Comparison of ENCODE assay signal across 8 cellular contexts in the genomic region with DNA sequence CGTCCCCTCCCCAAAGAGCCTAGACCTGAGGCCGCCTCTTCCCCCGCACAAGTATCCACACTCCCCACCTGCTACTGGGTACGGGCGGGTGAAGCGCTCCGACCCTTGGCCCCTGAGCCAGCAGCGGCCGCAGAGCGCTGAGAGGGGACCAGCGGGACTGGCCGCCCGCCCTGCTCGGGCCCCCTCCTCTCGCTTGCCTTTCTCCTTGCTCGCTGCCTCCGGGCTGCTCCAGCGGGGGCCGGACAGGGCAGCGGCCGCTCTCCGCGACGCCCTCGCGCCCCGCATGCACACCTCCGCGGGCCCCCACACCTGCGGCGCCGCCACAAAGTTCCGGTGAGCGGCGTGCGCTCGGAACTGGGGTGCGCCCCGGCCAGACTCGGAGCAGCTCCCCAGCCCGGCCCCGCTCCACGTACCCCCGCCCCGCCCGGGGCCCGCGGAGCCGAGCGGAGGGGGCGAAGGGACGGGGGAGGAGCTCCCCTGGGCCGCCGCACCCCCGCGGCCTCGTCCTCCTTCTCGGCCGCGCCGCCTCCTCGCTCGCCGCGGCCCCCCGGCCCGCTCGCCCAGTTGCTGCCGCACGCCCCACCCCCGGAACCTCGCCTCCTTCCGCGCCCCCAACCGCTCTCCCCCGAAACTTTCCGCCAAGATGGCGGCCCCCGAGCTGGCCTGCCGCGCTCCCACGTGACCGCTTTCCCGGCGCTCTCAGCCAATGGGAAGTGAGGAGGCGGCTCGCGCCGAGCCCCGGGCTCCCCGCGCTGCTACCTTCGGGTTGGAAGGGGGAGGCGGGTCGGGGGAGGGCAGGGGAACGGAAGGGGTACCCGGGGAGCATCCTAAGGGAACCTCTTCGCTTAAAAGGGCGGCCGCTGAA. TPM values are rescaled to one million over a fixed set of nuclear protein-coding genes. Genes with fewer than 3 reads are reported as not detected.
DNase-seq lines count a peak whose midpoint lies in the region; ATAC-seq and TF ChIP-seq lines count a peak whose summit lies in the region.

No MANE protein-coding gene starts in this region.

- peaks cover 31% of the 10 kb centered on the region for H3K79me2 ChIP-seq in OCI-LY1 (ENCODE audit: insufficient read depth, low read length)

- peak overlapping the region; percentile 94 for H4K91ac ChIP-seq in IMR-90 (ENCODE audit: insufficient read depth, low read depth, low read length)

- peaks cover 3% of the 10 kb centered on the region for H3K36me3 Mint-ChIP-seq in activated T-cell treated with anti-CD3 and anti-CD28 coated beads, Interleukin-2, amount 50 U/mL, for 4 hours (ENCODE audit: insufficient read depth)

- TF ChIP-seq CTCF in IMR-90 (conservative IDR thresholded peaks at IDR 0.05; ENCODE audit: low read depth, low read length), result no peak
- no peak for TF ChIP-seq CTCF in OCI-LY1 (IDR thresholded peaks at IDR 0.05; ENCODE audit: low read length)

- H3K4me3 ChIP-seq in IMR-90 (ENCODE audit: insufficient read depth, low read depth, low read length) (peak overlapping the region; percentile 98), OCI-LY1 (ENCODE audit: low read depth, low read length, poor library complexity, severe bottlenecking) (peak overlapping the region; percentile 87), muscle layer of duodenum (ENCODE audit: low read depth in 1 of 2, low read length in 2 of 2) (peak overlapping the region; percentile 93 to 94)

- peak overlapping the region; percentile 91 for H3K14ac ChIP-seq in IMR-90 (replicated peaks; ENCODE audit: low read depth, low read length)

- H3F3A ChIP-seq in OCI-LY1 (ENCODE audit: insufficient read depth, low read length), result peaks cover 10% of the 10 kb centered on the region; the same call in 1 of the 2 replicates

- dilution Hi-C loops in IMR-90 (cut with HindIII; ENCODE audit: low sequenced_read_pairs, unreplicated experiment), result no loop called here

- no peak overlapping the region for H2BK20ac ChIP-seq in IMR-90 (ENCODE audit: low read depth, low read length)

- peak overlapping the region; percentile 89 to 91 for H4K8ac ChIP-seq in IMR-90 (ENCODE audit: low read depth in 2 of 2, low read length in 2 of 2)

- H4K5ac ChIP-seq in IMR-90 (ENCODE audit: low read depth, low read length), result peak overlapping the region; percentile 94

- peak overlapping the region; percentile 79; the same call in 1 of the 2 replicates for H2BK120ac ChIP-seq in IMR-90 (ENCODE audit: low read depth, low read length)

- H3K9me3 ChIP-seq in IMR-90 (ENCODE audit: control insufficient read depth, insufficient read depth, low read length) (no peaks in the 10 kb centered on the region), OCI-LY1 (ENCODE audit: low read length) (no peaks in the 10 kb centered on the region), muscle layer of duodenum (ENCODE audit: control insufficient read depth in 1 of 2, low read length in 2 of 2) (no peaks in the 10 kb centered on the region)

- peak; percentile 30 for TF ChIP-seq POLR2A in IMR-90 (IDR thresholded peaks at IDR 0.05; ENCODE audit: low read depth, low read length)

- no peaks in the 10 kb centered on the region for H3K9me3 Mint-ChIP-seq in activated T-cell treated with anti-CD3 and anti-CD28 coated beads, Interleukin-2, amount 50 U/mL, for 4 hours

- peaks cover 5% of the 10 kb centered on the region; the same call in 1 of the 2 replicates for H3K9me1 ChIP-seq in IMR-90 (ENCODE audit: insufficient read depth, low read length)

- 7% methylated on average over 3 of the region's 100 CpGs; no CpG with 5 or more reads in 1 of the 2 experiments for WGBS in IMR-90 (ENCODE audit: extremely low coverage in 2 of 2, insufficient read length in 1 of 2), 2 experiments

- peaks cover 29% of the 10 kb centered on the region for H3K4me1 Mint-ChIP-seq in activated T-cell treated with anti-CD3 and anti-CD28 coated beads, Interleukin-2, amount 50 U/mL, for 4 hours (ENCODE audit: low read depth)

- peak overlapping the region; percentile 89 for H2BK5ac ChIP-seq in IMR-90 (ENCODE audit: low read depth, low read length, poor library complexity, severe bottlenecking)

- intact Hi-C loops in IMR-90 (cut with micrococcal nuclease), result loop anchor here (2.0 to 5.0 kb wide), 2 partner anchors 170 to 213 kb away; no protein-coding TSS in a partner anchor

- peak overlapping the region; percentile 85 for H3K4ac ChIP-seq in IMR-90 (ENCODE audit: low read depth, low read length)

- DNase-seq in DMS 273 treated with DMSO at 0.1 percent for 48 hours (lab: John Stamatoyannopoulos, UW) (peak; percentile 73), IMR-90 (peak; percentile 82)
- DNase-seq in activated T-cell treated with anti-CD3 and anti-CD28 coated beads, Interleukin-2, amount 50 U/mL, for 4 hours, result peak; percentile 86
- DNase-seq in stimulated activated CD8-positive, alpha-beta memory T cell treated with anti-CD3 and anti-CD28 coated beads, Interleukin-7, amount 100 ng/mL, for 24 hours (ENCODE audit: low read depth), result peak; percentile 76

- ATAC-seq in GM21576 (IDR thresholded peaks at IDR 0.05; ENCODE audit: unreplicated experiment), result peak; percentile 66
- peak; percentile 87 for ATAC-seq in IMR-90 (ENCODE audit: low read depth)
- peak; percentile 88 to 90 for ATAC-seq in activated T-cell treated with anti-CD3 and anti-CD28 coated beads, Interleukin-2, amount 50 U/mL, for 4 hours
- ATAC-seq in esophagus mucosa, result peak; percentile 86

- H3K36me3 ChIP-seq in IMR-90 (ENCODE audit: control insufficient read depth, insufficient read depth, low read length), result peaks cover 4% of the 10 kb centered on the region
- peaks cover 35% of the 10 kb centered on the region for H3K36me3 ChIP-seq in OCI-LY1 (ENCODE audit: insufficient read depth, low read length)
- H3K36me3 ChIP-seq in muscle layer of duodenum (ENCODE audit: control insufficient read depth in 1 of 2, insufficient read depth in 2 of 2, low read length in 2 of 2), result peaks cover 0 to 4% of the 10 kb centered on the region in 2 donors

- H3K27me3 ChIP-seq in IMR-90 (ENCODE audit: control insufficient read depth, insufficient read depth, low read length) (no peaks in the 10 kb centered on the region), OCI-LY1 (ENCODE audit: insufficient read depth, low read length) (no peaks in the 10 kb centered on the region), muscle layer of duodenum (ENCODE audit: low read depth, low read length) (no peaks in the 10 kb centered on the region)

- CTCF ChIA-PET in IMR-90 (lab: Yijun Ruan, JAX), result interaction anchor here (0.5 kb wide), 1 partner anchor 548 kb away, joined by 3 read pairs; no protein-coding TSS in a partner anchor

- H2AK5ac ChIP-seq in IMR-90 (ENCODE audit: low read depth, low read length), result peak overlapping the region; percentile 24; the same call in 1 of the 2 replicates

- peak overlapping the region; percentile 97 for H3K4me3 Mint-ChIP-seq in activated T-cell treated with anti-CD3 and anti-CD28 coated beads, Interleukin-2, amount 50 U/mL, for 4 hours

- H3K9me2 ChIP-seq in OCI-LY1 (ENCODE audit: low read depth, low read length), result no peaks in the 10 kb centered on the region

- H2AFZ ChIP-seq in IMR-90 (replicated peaks; ENCODE audit: low read length, poor library complexity), result peak overlapping the region; percentile 99
- H2AFZ ChIP-seq in OCI-LY1 (ENCODE audit: low read length), result peak overlapping the region; percentile 66; the same call in 1 of the 2 replicates

- H3K9ac ChIP-seq in IMR-90 (ENCODE audit: low read depth, low read length) (peak overlapping the region; percentile 95), OCI-LY1 (ENCODE audit: low read length) (peak overlapping the region; percentile 80)

- H3K4me1 ChIP-seq in IMR-90 (ENCODE audit: control insufficient read depth, insufficient read depth, low read length) (peaks cover 9% of the 10 kb centered on the region), OCI-LY1 (ENCODE audit: insufficient read depth, low read length, severe bottlenecking) (peaks cover 51% of the 10 kb centered on the region), muscle layer of duodenum (ENCODE audit: control insufficient read depth in 1 of 2, insufficient read depth in 2 of 2, low read length in 2 of 2) (peaks cover 12 to 23% of the 10 kb centered on the region in 2 donors)

- H3K18ac ChIP-seq in IMR-90 (ENCODE audit: low read depth, low read length), result peak overlapping the region; percentile 78

- H3K79me1 ChIP-seq in IMR-90 (ENCODE audit: low read depth in 1 of 2, low read length in 2 of 2), result peaks cover 13 to 28% of the 10 kb centered on the region in 2 experiments

- H3K27me3 Mint-ChIP-seq in activated T-cell treated with anti-CD3 and anti-CD28 coated beads, Interleukin-2, amount 50 U/mL, for 4 hours (ENCODE audit: low read depth), result peaks cover 16% of the 10 kb centered on the region

- H3K27ac ChIP-seq in IMR-90 (ENCODE audit: insufficient read depth, low read length) (peak overlapping the region; percentile 68), OCI-LY1 (ENCODE audit: low read depth, low read length, poor library complexity, severe bottlenecking) (peak overlapping the region; percentile 71), muscle layer of duodenum (ENCODE audit: low read length) (peak overlapping the region; percentile 85)

- peak overlapping the region; percentile 79; the same call in 1 of the 3 replicates for H2BK15ac ChIP-seq in IMR-90 (ENCODE audit: low read depth, low read length)

- H4K20me1 ChIP-seq in IMR-90 (ENCODE audit: insufficient read depth, low read length), result peaks cover 9% of the 10 kb centered on the region; the same call in 1 of the 2 replicates
- H4K20me1 ChIP-seq in OCI-LY1 (ENCODE audit: insufficient read depth, low read length), result no peaks in the 10 kb centered on the region; the same call in 1 of the 2 replicates

- in situ Hi-C loops in IMR-90 (cut with MboI; ENCODE audit: low sequenced_read_pairs), result loop anchor here (5.0 kb wide), 1 partner anchor 100 kb away; no protein-coding TSS in a partner anchor

- H2AK9ac ChIP-seq in IMR-90 (replicated peaks; ENCODE audit: low read depth, low read length, poor library complexity), result peak overlapping the region; percentile 99

- TF ChIP-seq RAD21 in IMR-90 (IDR thresholded peaks at IDR 0.05; ENCODE audit: low read length), result no peak; the same call in 1 of the 2 replicates

- POLR2A ChIA-PET in IMR-90 (lab: Charles Lee; ENCODE audit: unreplicated experiment), result interaction anchor here (0.6 to 0.7 kb wide), 5 partner anchors 20 to 317 kb away, joined by 3 to 12 read pairs (median 5); no protein-coding TSS in a partner anchor

- H3K4me2 ChIP-seq in IMR-90 (ENCODE audit: low read depth, low read length) (peak overlapping the region; percentile 88), OCI-LY1 (ENCODE audit: low read length) (peak overlapping the region; percentile 85)

- BruUV-seq in IMR-90 (replicated peaks; lab: Mats Ljungman, UMichigan), result no TSS peak

- H3K56ac ChIP-seq in IMR-90 (ENCODE audit: extremely low read depth, insufficient read depth, low read length), result peak overlapping the region; percentile 71

- peak overlapping the region; percentile 98 for H3K23ac ChIP-seq in IMR-90 (ENCODE audit: low read depth, low read length)

TF ChIP-seq in IMR-90, 13 proteins besides CTCF, POLR2A, EP300 and RAD21 (continues in another document):
- TF ChIP-seq MAFK (IDR thresholded peaks at IDR 0.05; ENCODE audit: low read depth, low read length), result no peak

RNA-seq across cellular contexts. Expression of a gene that starts 0.7 kb away (rescaled TPM):
- 57.7 and 58.6 TPM in 2 replicates for total RNA-seq in IMR-90 (2012; rRNA removed)
- polyA plus RNA-seq in IMR-90 (2012; rRNA removed), result 18.7 and 21.2 TPM in 2 replicates
- polyA plus RNA-seq in IMR-90 (2012; cell fraction: cytosol; rRNA removed), result 3.7 and 4.9 TPM in 2 replicates
- polyA plus RNA-seq in IMR-90 (2012; cell fraction: nucleus; rRNA removed; ENCODE audit: low replicate concordance), result 5.5 and 51.9 TPM in 2 replicates
- total RNA-seq in activated T-cell treated with anti-CD3 and anti-CD28 coated beads, Interleukin-2, amount 50 U/mL, for 4 hours, result 10 to 100 TPM; 42.3 to 44.3 (median 44.3) TPM
- 113 TPM for total RNA-seq in esophagus mucosa

Comparison
In these comparisons a context has a peak if more than half of its experiments do, and no peak if none do; other contexts are left out.
1. Peak in every context shown above with its lines: DNase-seq, ATAC-seq, H3K4me3 ChIP-seq and H3K27ac ChIP-seq.